Comparison of ENCODE assay signal across 14 cellular contexts in genomic region chr11:78797559-78797958, GRCh38.
A peak's percentile ranks its signal among the peaks of the same experiment; 100 is the strongest.
DNase-seq lines count a peak whose midpoint lies in the region; ATAC-seq and TF ChIP-seq lines count a peak whose summit lies in the region.
"Had no signal": no experiment of that assay in that cellular context is flagged by ENCODE, and none has a peak within 500 bp of the region (broad histone marks: within the 10 kb centered on the region; RNA-seq: fewer than 3 reads in every experiment).

No MANE protein-coding gene starts in this region.

- H2AFZ ChIP-seq in IMR-90 (replicated peaks; ENCODE audit: low read length, poor library complexity): no peak overlapping the region
- no peak overlapping the region for H2AFZ ChIP-seq in hepatocyte
- H2AFZ ChIP-seq in smooth muscle cell (ENCODE audit: low read depth): no peak overlapping the region

- peak overlapping the region; percentile 22 to 82 (median 57) for H3K27ac Mint-ChIP-seq in brain

- peak overlapping the region; percentile 99 for H3K27ac ChIP-seq in IMR-90 (ENCODE audit: insufficient read depth, low read length)
- peak overlapping the region; percentile 31 for H3K27ac ChIP-seq in hepatocyte
- peak overlapping the region; percentile 32 for H3K27ac ChIP-seq in smooth muscle cell (ENCODE audit: low read depth)

- H4K8ac ChIP-seq in IMR-90 (ENCODE audit: low read depth in 2 of 2, low read length in 2 of 2): peak overlapping the region; percentile 84 to 89

- H3K9me3 ChIP-seq in IMR-90 (ENCODE audit: control insufficient read depth, insufficient read depth, low read length) (no peaks in the 10 kb centered on the region), hepatocyte (ENCODE audit: low read depth) (no peaks in the 10 kb centered on the region), smooth muscle cell (replicated peaks; ENCODE audit: low read depth) (no peaks in the 10 kb centered on the region)

- TF ChIP-seq CTCF in IMR-90 (conservative IDR thresholded peaks at IDR 0.05; ENCODE audit: low read depth, low read length) (no peak), brain (conservative IDR thresholded peaks at IDR 0.05) (no peak), hepatocyte (IDR thresholded peaks at IDR 0.05; ENCODE audit: poor library complexity) (no peak), smooth muscle cell (IDR thresholded peaks at IDR 0.05; ENCODE audit: borderline replicate concordance, insufficient read depth, poor library complexity, severe bottlenecking) (no peak), foreskin fibroblast (IDR thresholded peaks at IDR 0.05; ENCODE audit: low read depth, low read length) (no peak)

- H3K79me2 ChIP-seq in hepatocyte (no peaks in the 10 kb centered on the region), smooth muscle cell (ENCODE audit: low read depth) (no peaks in the 10 kb centered on the region)

- peak overlapping the region; percentile 87 for H2AK5ac ChIP-seq in IMR-90 (ENCODE audit: low read depth, low read length)

- POLR2A ChIA-PET in IMR-90 (lab: Charles Lee; ENCODE audit: unreplicated experiment): interaction anchor here (0.6 to 1.0 kb wide), 4 partner anchors 12 to 107 kb away, joined by 3 to 5 read pairs (median 3); no protein-coding TSS in a partner anchor

- H3K4me1 ChIP-seq in IMR-90 (ENCODE audit: control insufficient read depth, insufficient read depth, low read length): peaks cover 48% of the 10 kb centered on the region
- H3K4me1 ChIP-seq in hepatocyte (ENCODE audit: insufficient read depth): peaks cover 35% of the 10 kb centered on the region
- peaks cover 30% of the 10 kb centered on the region for H3K4me1 ChIP-seq in smooth muscle cell (ENCODE audit: low read depth)

- DNase-seq in IMR-90 (no peak), hepatocyte (ENCODE audit: low spot score) (no peak), smooth muscle cell (lab: John Stamatoyannopoulos, UW; ENCODE audit: unreplicated experiment) (no peak), foreskin fibroblast (no peak), NCI-H187 (lab: John Stamatoyannopoulos, UW) (no peak), GF-D8 (lab: John Stamatoyannopoulos, UW) (no peak)
- DNase-seq: AML-193, Kasumi-1, NCI-H1105, NCI-H1694, NCI-H526 treated with DMSO at 0.1 percent for 48 hours, SIG-M5 had no signal

- H2BK120ac ChIP-seq in IMR-90 (ENCODE audit: low read depth, low read length): peak overlapping the region; percentile 95

- no peak overlapping the region for H3K4me2 ChIP-seq in IMR-90 (ENCODE audit: low read depth, low read length)
- H3K4me2 ChIP-seq in hepatocyte: no peak overlapping the region
- H3K4me2 ChIP-seq in smooth muscle cell: no peak overlapping the region

- H3K36me3 Mint-ChIP-seq in brain: peaks cover 27% of the 10 kb centered on the region
- H3K36me3 Mint-ChIP-seq: CD14-positive monocyte had no signal

- no TSS peak for BruUV-seq in IMR-90 (replicated peaks; lab: Mats Ljungman, UMichigan)

- H3K27me3 Mint-ChIP-seq in brain: no peaks in the 10 kb centered on the region

- H3K4ac ChIP-seq in IMR-90 (ENCODE audit: low read depth, low read length): peak overlapping the region; percentile 83

- peaks cover 0 to 8% of the 10 kb centered on the region in 2 experiments; a peak in 1 of 4 replicates for H3K79me1 ChIP-seq in IMR-90 (ENCODE audit: low read depth in 1 of 2, low read length in 2 of 2)

- no CpG with 5 or more reads among the region's 3 CpGs for WGBS in IMR-90 (ENCODE audit: extremely low coverage in 2 of 2, insufficient read length in 1 of 2), 2 experiments
- WGBS in hepatocyte (ENCODE audit: low lambda C conversion rate, missing lambda C conversion rate): 89% methylated on average over 3 of the region's 3 CpGs
- WGBS in smooth muscle cell (ENCODE audit: low lambda C conversion rate): 98% methylated on average over 3 of the region's 3 CpGs

- in situ Hi-C loops in IMR-90 (cut with MboI; ENCODE audit: low sequenced_read_pairs): loop anchor here (10.0 kb wide), 1 partner anchor 437 kb away; no protein-coding TSS in a partner anchor

- H3K4me1 Mint-ChIP-seq in brain: peaks cover 66% of the 10 kb centered on the region

- H3K36me3 ChIP-seq in IMR-90 (ENCODE audit: control insufficient read depth, insufficient read depth, low read length): peaks cover 6% of the 10 kb centered on the region; the same call in 1 of the 2 replicates
- no peaks in the 10 kb centered on the region for H3K36me3 ChIP-seq in hepatocyte (replicated peaks; ENCODE audit: insufficient read depth, low read depth)
- H3K36me3 ChIP-seq in smooth muscle cell (ENCODE audit: low read depth): no peaks in the 10 kb centered on the region

- H3K9ac ChIP-seq in IMR-90 (ENCODE audit: low read depth, low read length) (peak overlapping the region; percentile 59), smooth muscle cell (ENCODE audit: low read depth) (no peak overlapping the region)

- CTCF ChIA-PET in IMR-90 (lab: Yijun Ruan, JAX): interaction anchor here (0.8 to 3.9 kb wide), 11 partner anchors 12 to 291 kb away, joined by 3 to 29 read pairs (median 5); no protein-coding TSS in a partner anchor

- H3K4me3 ChIP-seq in IMR-90 (ENCODE audit: insufficient read depth, low read depth, low read length) (no peak overlapping the region), hepatocyte (no peak overlapping the region), smooth muscle cell (no peak overlapping the region), foreskin fibroblast (ENCODE audit: low read depth in 1 of 2, low read length in 2 of 2) (no peak overlapping the region)

- intact Hi-C loops in IMR-90 (cut with micrococcal nuclease): loop anchor here (1.0 to 10.0 kb wide), 6 partner anchors 150 to 447 kb away; no protein-coding TSS in a partner anchor

- peak overlapping the region; percentile 94 for H4K91ac ChIP-seq in IMR-90 (ENCODE audit: insufficient read depth, low read depth, low read length)

- H3K27me3 ChIP-seq in IMR-90 (ENCODE audit: control insufficient read depth, insufficient read depth, low read length) (no peaks in the 10 kb centered on the region), hepatocyte (no peaks in the 10 kb centered on the region), smooth muscle cell (ENCODE audit: low read depth) (no peaks in the 10 kb centered on the region)

- no peak for TF ChIP-seq RAD21 in IMR-90 (IDR thresholded peaks at IDR 0.05; ENCODE audit: low read length)

- dilution Hi-C loops in IMR-90 (cut with HindIII; ENCODE audit: low sequenced_read_pairs, unreplicated experiment): no loop called here

- peak overlapping the region; percentile 44; the same call in 1 of the 2 replicates for H3K23ac ChIP-seq in IMR-90 (ENCODE audit: low read depth, low read length)

- peaks cover 20% of the 10 kb centered on the region for H3F3A ChIP-seq in smooth muscle cell (ENCODE audit: low read depth)

- H2BK20ac ChIP-seq in IMR-90 (ENCODE audit: low read depth, low read length): peak overlapping the region; percentile 86

- H3K9me2 ChIP-seq in hepatocyte (replicated peaks; ENCODE audit: insufficient read depth): no peaks in the 10 kb centered on the region

- H2AK9ac ChIP-seq in IMR-90 (replicated peaks; ENCODE audit: low read depth, low read length, poor library complexity): no peak overlapping the region

- H3K18ac ChIP-seq in IMR-90 (ENCODE audit: low read depth, low read length): peak overlapping the region; percentile 98

- TF ChIP-seq POLR2A in IMR-90 (IDR thresholded peaks at IDR 0.05; ENCODE audit: low read depth, low read length): no peak

- no peaks in the 10 kb centered on the region for H3K9me3 Mint-ChIP-seq in brain
- H3K9me3 Mint-ChIP-seq: CD14-positive monocyte had no signal

- H2BK5ac ChIP-seq in IMR-90 (ENCODE audit: low read depth, low read length, poor library complexity, severe bottlenecking): peak overlapping the region; percentile 96

- peak overlapping the region; percentile 99 for H4K5ac ChIP-seq in IMR-90 (ENCODE audit: low read depth, low read length)

- peak overlapping the region; percentile 56 for H3K14ac ChIP-seq in IMR-90 (replicated peaks; ENCODE audit: low read depth, low read length)

- H3K56ac ChIP-seq in IMR-90 (ENCODE audit: extremely low read depth, insufficient read depth, low read length): peak overlapping the region; percentile 52

- peak overlapping the region; percentile 50; the same call in 2 of the 3 replicates for H2BK15ac ChIP-seq in IMR-90 (ENCODE audit: low read depth, low read length)

- no peak for ATAC-seq in IMR-90 (ENCODE audit: low read depth)

- H3K9me1 ChIP-seq in IMR-90 (ENCODE audit: insufficient read depth, low read length): peaks cover 38% of the 10 kb centered on the region

- H4K20me1 ChIP-seq in IMR-90 (ENCODE audit: insufficient read depth, low read length) (0 out of 2 replicates have a peak, but pooled peaks cover 3% of the 10 kb centered on the region), hepatocyte (ENCODE audit: insufficient read depth, poor library complexity, severe bottlenecking) (no peaks in the 10 kb centered on the region), smooth muscle cell (ENCODE audit: low read depth) (no peaks in the 10 kb centered on the region)

- no peak overlapping the region for H3K4me3 Mint-ChIP-seq in brain
- H3K4me3 Mint-ChIP-seq: CD14-positive monocyte had no signal

TF ChIP-seq in IMR-90, 13 proteins besides CTCF, POLR2A, EP300 and RAD21 (continues in another document):
- TF ChIP-seq RFX5 (IDR thresholded peaks at IDR 0.05; ENCODE audit: low read depth, low read length) (no peak), BHLHE40 (IDR thresholded peaks at IDR 0.05; ENCODE audit: low read depth, low read length) (no peak), MAZ (IDR thresholded peaks at IDR 0.05; ENCODE audit: borderline replicate concordance, low read depth, low read length) (no peak), CEBPB (IDR thresholded peaks at IDR 0.05; ENCODE audit: low read depth, low read length) (no peak), FOS (IDR thresholded peaks at IDR 0.05; ENCODE audit: low read depth, low read length) (no peak), RCOR1 (IDR thresholded peaks at IDR 0.05; ENCODE audit: insufficient replicate concordance, low read length) (no peak), MXI1 (IDR thresholded peaks at IDR 0.05; ENCODE audit: borderline replicate concordance, low read depth, low read length) (no peak), USF2 (IDR thresholded peaks at IDR 0.05; ENCODE audit: low read depth, low read length) (no peak), SMC3 (IDR thresholded peaks at IDR 0.05; ENCODE audit: low read depth, low read length) (no peak), MAFK (IDR thresholded peaks at IDR 0.05; ENCODE audit: low read depth, low read length) (no peak)

Comparison
In these comparisons a context has a peak if more than half of its experiments do, and no peak if none do; other contexts are left out.
1. H3K27ac ChIP-seq: peak in every context shown above with its lines; median percentile 99 in IMR-90; 32 in smooth muscle cell; 31 in hepatocyte.